In the genomic region with DNA sequence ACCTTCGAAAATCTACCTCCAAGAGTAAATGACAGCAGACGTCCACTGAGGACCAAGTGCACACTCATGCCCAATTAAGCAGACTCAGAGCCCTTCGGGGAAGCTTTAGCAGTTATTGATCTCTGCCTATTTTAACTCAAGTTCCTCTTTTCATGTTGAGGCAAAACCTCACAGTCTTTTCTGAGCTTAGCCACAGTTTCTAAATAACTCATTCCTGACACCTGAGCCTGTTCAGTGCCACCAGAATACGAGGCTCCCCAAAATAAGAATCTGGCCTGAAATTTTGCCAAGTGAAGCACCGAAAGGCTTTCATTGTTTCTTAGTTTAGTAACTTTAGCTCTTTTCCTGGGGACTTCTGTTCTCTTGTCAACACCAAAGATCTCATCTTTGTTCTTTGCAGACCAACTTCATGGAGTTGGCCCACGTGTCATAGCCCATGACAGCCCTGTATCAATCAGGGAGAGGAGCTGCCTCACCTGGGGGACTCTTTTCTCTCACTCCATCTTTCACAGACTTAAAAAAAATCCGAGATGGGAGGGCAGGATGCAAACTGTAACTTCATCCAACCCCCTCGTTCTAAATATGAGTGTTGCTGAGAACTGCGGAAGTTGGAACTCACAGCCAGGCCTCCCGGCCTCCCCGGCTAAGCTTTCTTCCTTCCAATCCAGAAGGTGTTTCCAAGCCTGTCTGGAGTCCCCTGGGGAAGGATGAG, we compare ENCODE assay signal across 9 cellular contexts. TPM values are rescaled to one million over a fixed set of nuclear protein-coding genes. Genes with fewer than 3 reads are reported as not detected.
DNase-seq lines count a peak whose midpoint lies in the region; ATAC-seq and TF ChIP-seq lines count a peak whose summit lies in the region.
"Had no signal": no experiment of that assay in that cellular context is flagged by ENCODE, and none has a peak within 500 bp of the region (broad histone marks: within the 10 kb centered on the region; RNA-seq: fewer than 3 reads in every experiment).

No MANE protein-coding gene starts in this region.

- TF ChIP-seq CTCF in CD4-positive, alpha-beta T cell (IDR thresholded peaks at IDR 0.05), result no peak

- intact Hi-C loops in CD4-positive, alpha-beta T cell (cut with DNase I, micrococcal nuclease), result loop anchor here (5.0 kb wide), 3 partner anchors 165 to 185 kb away; partner anchors contain the start of gene ATG16L1 (in 1 of the 2)

- ATAC-seq in CD4-positive, alpha-beta T cell (ENCODE audit: poor library complexity), result no peak
- ATAC-seq in GM19328 (IDR thresholded peaks at IDR 0.05; ENCODE audit: unreplicated experiment), result peak; percentile 38
- ATAC-seq in HG03342 (IDR thresholded peaks at IDR 0.05; ENCODE audit: unreplicated experiment), result peak; percentile 38
- ATAC-seq in activated T-helper 17 cell treated with anti-CD3 and anti-CD28 coated beads, Interleukin-2, amount 50 U/mL, for 72 hours (replicated peaks), result peak; percentile 61
- ATAC-seq in stimulated activated naive CD8-positive, alpha-beta T cell treated with anti-CD3 and anti-CD28 coated beads, Interleukin-15, amount 100 ng/mL, for 72 hours, result peak; percentile 65

- no peak overlapping the region for H2BK120ac ChIP-seq in mesenchymal stem cell (ENCODE audit: low read depth, low read length)

- no peak overlapping the region for H3K4me2 ChIP-seq in mesenchymal stem cell (ENCODE audit: low read length, poor library complexity, severe bottlenecking)

- no peak overlapping the region for H2BK5ac ChIP-seq in mesenchymal stem cell (ENCODE audit: low read depth, low read length, poor library complexity, severe bottlenecking)

- H3K9me3 Mint-ChIP-seq in CD4-positive, alpha-beta T cell, result no peaks in the 10 kb centered on the region
- H3K9me3 Mint-ChIP-seq in activated T-helper 17 cell treated with anti-CD3 and anti-CD28 coated beads, Interleukin-2, amount 50 U/mL, for 72 hours, result no peaks in the 10 kb centered on the region
- H3K9me3 Mint-ChIP-seq in stimulated activated naive CD8-positive, alpha-beta T cell treated with anti-CD3 and anti-CD28 coated beads, Interleukin-15, amount 100 ng/mL, for 72 hours, result no peaks in the 10 kb centered on the region

- no peak overlapping the region for H2BK15ac ChIP-seq in mesenchymal stem cell (ENCODE audit: low read depth, poor library complexity, severe bottlenecking)

- peak overlapping the region; percentile 70 for H3K4me3 Mint-ChIP-seq in CD4-positive, alpha-beta T cell
- peak overlapping the region; percentile 72 for H3K4me3 Mint-ChIP-seq in activated T-helper 17 cell treated with anti-CD3 and anti-CD28 coated beads, Interleukin-2, amount 50 U/mL, for 72 hours
- peak overlapping the region; percentile 76 to 78 for H3K4me3 Mint-ChIP-seq in stimulated activated naive CD8-positive, alpha-beta T cell treated with anti-CD3 and anti-CD28 coated beads, Interleukin-15, amount 100 ng/mL, for 72 hours

- no peak overlapping the region for H2AFZ ChIP-seq in mesenchymal stem cell (ENCODE audit: low read depth, low read length)

- no peak overlapping the region for H2BK12ac ChIP-seq in mesenchymal stem cell (ENCODE audit: low read length in 2 of 2)

- H4K8ac ChIP-seq in mesenchymal stem cell (ENCODE audit: low read length), result no peak overlapping the region

- no peak for DNase-seq in CD4-positive, alpha-beta T cell
- peak; percentile 38 to 48 for DNase-seq in stimulated activated naive CD8-positive, alpha-beta T cell treated with anti-CD3 and anti-CD28 coated beads, Interleukin-15, amount 100 ng/mL, for 72 hours
- DNase-seq in SHP77 treated with DMSO at 0.1 percent for 48 hours (lab: John Stamatoyannopoulos, UW) (no peak), NCI-H446 treated with DMSO at 0.1 percent for 48 hours (lab: John Stamatoyannopoulos, UW) (no peak), mesenchymal stem cell (no peak)

- no peak overlapping the region for H3K18ac ChIP-seq in mesenchymal stem cell (ENCODE audit: low read depth in 1 of 2, low read length in 2 of 2)

- no peak overlapping the region for H3K23ac ChIP-seq in mesenchymal stem cell (ENCODE audit: low read length in 2 of 2)

- H2AK5ac ChIP-seq in mesenchymal stem cell (ENCODE audit: low read length, severe bottlenecking), result no peak overlapping the region

- peak overlapping the region; percentile 71 for H3K27ac ChIP-seq in CD4-positive, alpha-beta T cell (ENCODE audit: low read depth, low read length)
- no peak overlapping the region for H3K27ac ChIP-seq in mesenchymal stem cell (ENCODE audit: low read length, poor library complexity, severe bottlenecking)

- H3K4me1 ChIP-seq in mesenchymal stem cell (ENCODE audit: control insufficient read depth, insufficient read depth, low read depth, low read length), result no peaks in the 10 kb centered on the region

- no peak overlapping the region for H3K14ac ChIP-seq in mesenchymal stem cell (ENCODE audit: low read length in 2 of 2)

- no peaks in the 10 kb centered on the region for H3K27me3 Mint-ChIP-seq in CD4-positive, alpha-beta T cell
- H3K27me3 Mint-ChIP-seq in activated T-helper 17 cell treated with anti-CD3 and anti-CD28 coated beads, Interleukin-2, amount 50 U/mL, for 72 hours, result no peaks in the 10 kb centered on the region
- no peaks in the 10 kb centered on the region for H3K27me3 Mint-ChIP-seq in stimulated activated naive CD8-positive, alpha-beta T cell treated with anti-CD3 and anti-CD28 coated beads, Interleukin-15, amount 100 ng/mL, for 72 hours

- peaks cover 70% of the 10 kb centered on the region for H3K36me3 Mint-ChIP-seq in CD4-positive, alpha-beta T cell (ENCODE audit: low read depth)
- H3K36me3 Mint-ChIP-seq in activated T-helper 17 cell treated with anti-CD3 and anti-CD28 coated beads, Interleukin-2, amount 50 U/mL, for 72 hours (ENCODE audit: low read depth), result peaks cover 73% of the 10 kb centered on the region

- no peak overlapping the region for H4K91ac ChIP-seq in mesenchymal stem cell (ENCODE audit: low read length)

- peaks cover 93% of the 10 kb centered on the region for H3K4me1 Mint-ChIP-seq in CD4-positive, alpha-beta T cell (ENCODE audit: low read depth)
- peaks cover 68% of the 10 kb centered on the region for H3K4me1 Mint-ChIP-seq in activated T-helper 17 cell treated with anti-CD3 and anti-CD28 coated beads, Interleukin-2, amount 50 U/mL, for 72 hours
- H3K4me1 Mint-ChIP-seq in stimulated activated naive CD8-positive, alpha-beta T cell treated with anti-CD3 and anti-CD28 coated beads, Interleukin-15, amount 100 ng/mL, for 72 hours, result peaks cover 91% of the 10 kb centered on the region

- H3K4ac ChIP-seq in mesenchymal stem cell (ENCODE audit: low read depth in 1 of 2, low read length in 2 of 2), result no peak overlapping the region

- H3K36me3 ChIP-seq in mesenchymal stem cell (ENCODE audit: control insufficient read depth in 1 of 2, insufficient read depth in 2 of 2, low read depth in 1 of 2, low read length in 2 of 2), result no peaks in the 10 kb centered on the region

- POLR2A ChIA-PET in CD4-positive, alpha-beta T cell (lab: Charles Lee), result interaction anchor here (0.6 to 9.9 kb wide), 4 partner anchors 9 to 1212 kb away, joined by 3 to 190 read pairs (median 4); partner anchors contain the start of gene INPP5D

- peak overlapping the region; percentile 85 for H3K27ac Mint-ChIP-seq in CD4-positive, alpha-beta T cell
- H3K27ac Mint-ChIP-seq in activated T-helper 17 cell treated with anti-CD3 and anti-CD28 coated beads, Interleukin-2, amount 50 U/mL, for 72 hours, result peak overlapping the region; percentile 98
- H3K27ac Mint-ChIP-seq in stimulated activated naive CD8-positive, alpha-beta T cell treated with anti-CD3 and anti-CD28 coated beads, Interleukin-15, amount 100 ng/mL, for 72 hours, result peak overlapping the region; percentile 94 to 97

- CTCF ChIA-PET in CD4-positive, alpha-beta T cell (lab: Charles Lee), result interaction anchor here (1.1 to 6.4 kb wide), 2 partner anchors 21 to 169 kb away, joined by 3 to 37 read pairs; partner anchors contain the start of genes ATG16L1 and INPP5D

- H3K9ac ChIP-seq in mesenchymal stem cell (ENCODE audit: low read length), result no peak overlapping the region

- WGBS in mesenchymal stem cell, result 77% methylated on average over 11 of the region's 11 CpGs

- H3K9me3 ChIP-seq in CD4-positive, alpha-beta T cell (ENCODE audit: control insufficient read depth, low read length), result no peaks in the 10 kb centered on the region
- no peaks in the 10 kb centered on the region for H3K9me3 ChIP-seq in mesenchymal stem cell (ENCODE audit: control insufficient read depth, low read length)

- H3K27me3 ChIP-seq in CD4-positive, alpha-beta T cell (ENCODE audit: control insufficient read depth, insufficient read depth, low read length), result no peaks in the 10 kb centered on the region
- peaks cover 32 to 69% of the 10 kb centered on the region in 2 experiments for H3K27me3 ChIP-seq in mesenchymal stem cell (ENCODE audit: control insufficient read depth in 1 of 2, insufficient read depth in 1 of 2, low read length in 2 of 2)

- no peak overlapping the region for H3K4me3 ChIP-seq in mesenchymal stem cell (ENCODE audit: insufficient read depth in 1 of 2, low read depth in 1 of 2, low read length in 2 of 2)

- H3K79me1 ChIP-seq in mesenchymal stem cell (replicated peaks; ENCODE audit: low read length, poor library complexity, severe bottlenecking), result no peaks in the 10 kb centered on the region

RNA-seq across cellular contexts. Expression of gene INPP5D, which starts 22.2 kb away (rescaled TPM):
- total RNA-seq in CD4-positive, alpha-beta T cell, result 100 to 1,000 TPM; 141 to 154 TPM
- total RNA-seq in activated T-helper 17 cell treated with anti-CD3 and anti-CD28 coated beads, Interleukin-2, amount 50 U/mL, for 72 hours, result 10 to 100 TPM; 81.6 to 89.8 TPM
- 0.08 TPM for polyA plus RNA-seq in mesenchymal stem cell (2013, experiment 1 of 2)
- 0.15 TPM for polyA plus RNA-seq in mesenchymal stem cell (2013, experiment 2 of 2)

RNA-seq across cellular contexts. Expression of gene NEU2, which starts 49.9 kb away (rescaled TPM):
- not detected for total RNA-seq in CD4-positive, alpha-beta T cell
- total RNA-seq in activated T-helper 17 cell treated with anti-CD3 and anti-CD28 coated beads, Interleukin-2, amount 50 U/mL, for 72 hours, result not detected
- polyA plus RNA-seq in mesenchymal stem cell (2013, experiment 1 of 2), result not detected
- polyA plus RNA-seq in mesenchymal stem cell (2013, experiment 2 of 2), result not detected
- total RNA-seq: myocyte had no signal

Comparison
In these comparisons a context has a peak if more than half of its experiments do, and no peak if none do; other contexts are left out.
1. DNase-seq: peak in stimulated activated naive CD8-positive, alpha-beta T cell treated with anti-CD3 and anti-CD28 coated beads, Interleukin-15, amount 100 ng/mL, for 72 hours (2 of 2); none in CD4-positive, alpha-beta T cell (0 of 10), SHP77 treated with DMSO at 0.1 percent for 48 hours (single experiment), NCI-H446 treated with DMSO at 0.1 percent for 48 hours (single experiment) and mesenchymal stem cell (single experiment).
2. Peak in every context shown above with its lines, with median percentiles within 50 percentile points of each other: H3K27ac Mint-ChIP-seq and H3K4me3 Mint-ChIP-seq.